2 cellular contexts compared by ENCODE assay signal in the genomic region with DNA sequence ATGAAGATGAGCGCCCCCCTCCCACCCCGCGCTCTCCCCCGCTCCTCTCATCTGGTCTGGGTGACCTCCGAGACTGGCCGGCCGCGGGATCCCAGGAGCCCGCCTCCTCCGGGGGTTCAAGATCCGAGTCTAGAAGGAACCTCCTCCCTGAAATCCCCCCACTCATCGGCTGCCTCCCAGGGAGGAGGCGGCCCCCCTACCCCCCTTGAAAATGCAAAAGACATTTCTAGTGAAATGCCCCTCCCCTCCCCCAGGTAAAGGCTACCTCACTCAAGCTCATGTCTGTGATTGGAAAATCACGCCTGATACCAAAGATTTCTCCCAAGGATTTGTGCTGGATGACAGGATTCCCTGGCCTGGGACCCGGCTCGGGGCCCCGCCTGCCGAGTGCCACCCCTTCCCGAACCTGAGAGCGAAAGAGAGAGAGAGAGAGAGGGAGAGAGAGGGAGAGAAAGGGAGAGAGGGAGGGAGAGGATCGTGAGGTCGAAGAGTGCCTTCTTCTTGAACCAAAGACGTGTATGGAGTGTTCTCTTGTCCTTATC.
TF ChIP-seq lines count a peak whose summit lies in the region.

No MANE protein-coding gene starts in this region.

TF ChIP-seq in GM23338, 12 proteins besides CTCF, POLR2A, EP300 and RAD21 (continues in another document):
- TF ChIP-seq STAT1 (IDR thresholded peaks at IDR 0.05; ENCODE audit: unreplicated experiment) (no peak), EZH2 (IDR thresholded peaks at IDR 0.05; ENCODE audit: low read depth, unreplicated experiment) (no peak), POLR2AphosphoS5 (IDR thresholded peaks at IDR 0.05; ENCODE audit: low read depth) (no peak), EZH2phosphoT487 (IDR thresholded peaks at IDR 0.05; ENCODE audit: unreplicated experiment) (no peak), JUNB (IDR thresholded peaks at IDR 0.05; ENCODE audit: unreplicated experiment) (no peak), ZNF114 (CRISPR knock-in tag; IDR thresholded peaks at IDR 0.05) (no peak), NANOG (IDR thresholded peaks at IDR 0.05; ENCODE audit: borderline replicate concordance) (no peak)
- TF ChIP-seq, protein P1, sequence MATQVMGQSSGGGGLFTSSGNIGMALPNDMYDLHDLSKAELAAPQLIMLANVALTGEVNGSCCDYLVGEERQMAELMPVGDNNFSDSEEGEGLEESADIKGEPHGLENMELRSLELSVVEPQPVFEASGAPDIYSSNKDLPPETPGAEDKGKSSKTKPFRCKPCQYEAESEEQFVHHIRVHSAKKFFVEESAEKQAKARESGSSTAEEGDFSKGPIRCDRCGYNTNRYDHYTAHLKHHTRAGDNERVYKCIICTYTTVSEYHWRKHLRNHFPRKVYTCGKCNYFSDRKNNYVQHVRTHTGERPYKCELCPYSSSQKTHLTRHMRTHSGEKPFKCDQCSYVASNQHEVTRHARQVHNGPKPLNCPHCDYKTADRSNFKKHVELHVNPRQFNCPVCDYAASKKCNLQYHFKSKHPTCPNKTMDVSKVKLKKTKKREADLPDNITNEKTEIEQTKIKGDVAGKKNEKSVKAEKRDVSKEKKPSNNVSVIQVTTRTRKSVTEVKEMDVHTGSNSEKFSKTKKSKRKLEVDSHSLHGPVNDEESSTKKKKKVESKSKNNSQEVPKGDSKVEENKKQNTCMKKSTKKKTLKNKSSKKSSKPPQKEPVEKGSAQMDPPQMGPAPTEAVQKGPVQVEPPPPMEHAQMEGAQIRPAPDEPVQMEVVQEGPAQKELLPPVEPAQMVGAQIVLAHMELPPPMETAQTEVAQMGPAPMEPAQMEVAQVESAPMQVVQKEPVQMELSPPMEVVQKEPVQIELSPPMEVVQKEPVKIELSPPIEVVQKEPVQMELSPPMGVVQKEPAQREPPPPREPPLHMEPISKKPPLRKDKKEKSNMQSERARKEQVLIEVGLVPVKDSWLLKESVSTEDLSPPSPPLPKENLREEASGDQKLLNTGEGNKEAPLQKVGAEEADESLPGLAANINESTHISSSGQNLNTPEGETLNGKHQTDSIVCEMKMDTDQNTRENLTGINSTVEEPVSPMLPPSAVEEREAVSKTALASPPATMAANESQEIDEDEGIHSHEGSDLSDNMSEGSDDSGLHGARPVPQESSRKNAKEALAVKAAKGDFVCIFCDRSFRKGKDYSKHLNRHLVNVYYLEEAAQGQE (IDR thresholded peaks at IDR 0.05; ENCODE audit: unreplicated experiment): no peak
- TF ChIP-seq, protein P2, sequence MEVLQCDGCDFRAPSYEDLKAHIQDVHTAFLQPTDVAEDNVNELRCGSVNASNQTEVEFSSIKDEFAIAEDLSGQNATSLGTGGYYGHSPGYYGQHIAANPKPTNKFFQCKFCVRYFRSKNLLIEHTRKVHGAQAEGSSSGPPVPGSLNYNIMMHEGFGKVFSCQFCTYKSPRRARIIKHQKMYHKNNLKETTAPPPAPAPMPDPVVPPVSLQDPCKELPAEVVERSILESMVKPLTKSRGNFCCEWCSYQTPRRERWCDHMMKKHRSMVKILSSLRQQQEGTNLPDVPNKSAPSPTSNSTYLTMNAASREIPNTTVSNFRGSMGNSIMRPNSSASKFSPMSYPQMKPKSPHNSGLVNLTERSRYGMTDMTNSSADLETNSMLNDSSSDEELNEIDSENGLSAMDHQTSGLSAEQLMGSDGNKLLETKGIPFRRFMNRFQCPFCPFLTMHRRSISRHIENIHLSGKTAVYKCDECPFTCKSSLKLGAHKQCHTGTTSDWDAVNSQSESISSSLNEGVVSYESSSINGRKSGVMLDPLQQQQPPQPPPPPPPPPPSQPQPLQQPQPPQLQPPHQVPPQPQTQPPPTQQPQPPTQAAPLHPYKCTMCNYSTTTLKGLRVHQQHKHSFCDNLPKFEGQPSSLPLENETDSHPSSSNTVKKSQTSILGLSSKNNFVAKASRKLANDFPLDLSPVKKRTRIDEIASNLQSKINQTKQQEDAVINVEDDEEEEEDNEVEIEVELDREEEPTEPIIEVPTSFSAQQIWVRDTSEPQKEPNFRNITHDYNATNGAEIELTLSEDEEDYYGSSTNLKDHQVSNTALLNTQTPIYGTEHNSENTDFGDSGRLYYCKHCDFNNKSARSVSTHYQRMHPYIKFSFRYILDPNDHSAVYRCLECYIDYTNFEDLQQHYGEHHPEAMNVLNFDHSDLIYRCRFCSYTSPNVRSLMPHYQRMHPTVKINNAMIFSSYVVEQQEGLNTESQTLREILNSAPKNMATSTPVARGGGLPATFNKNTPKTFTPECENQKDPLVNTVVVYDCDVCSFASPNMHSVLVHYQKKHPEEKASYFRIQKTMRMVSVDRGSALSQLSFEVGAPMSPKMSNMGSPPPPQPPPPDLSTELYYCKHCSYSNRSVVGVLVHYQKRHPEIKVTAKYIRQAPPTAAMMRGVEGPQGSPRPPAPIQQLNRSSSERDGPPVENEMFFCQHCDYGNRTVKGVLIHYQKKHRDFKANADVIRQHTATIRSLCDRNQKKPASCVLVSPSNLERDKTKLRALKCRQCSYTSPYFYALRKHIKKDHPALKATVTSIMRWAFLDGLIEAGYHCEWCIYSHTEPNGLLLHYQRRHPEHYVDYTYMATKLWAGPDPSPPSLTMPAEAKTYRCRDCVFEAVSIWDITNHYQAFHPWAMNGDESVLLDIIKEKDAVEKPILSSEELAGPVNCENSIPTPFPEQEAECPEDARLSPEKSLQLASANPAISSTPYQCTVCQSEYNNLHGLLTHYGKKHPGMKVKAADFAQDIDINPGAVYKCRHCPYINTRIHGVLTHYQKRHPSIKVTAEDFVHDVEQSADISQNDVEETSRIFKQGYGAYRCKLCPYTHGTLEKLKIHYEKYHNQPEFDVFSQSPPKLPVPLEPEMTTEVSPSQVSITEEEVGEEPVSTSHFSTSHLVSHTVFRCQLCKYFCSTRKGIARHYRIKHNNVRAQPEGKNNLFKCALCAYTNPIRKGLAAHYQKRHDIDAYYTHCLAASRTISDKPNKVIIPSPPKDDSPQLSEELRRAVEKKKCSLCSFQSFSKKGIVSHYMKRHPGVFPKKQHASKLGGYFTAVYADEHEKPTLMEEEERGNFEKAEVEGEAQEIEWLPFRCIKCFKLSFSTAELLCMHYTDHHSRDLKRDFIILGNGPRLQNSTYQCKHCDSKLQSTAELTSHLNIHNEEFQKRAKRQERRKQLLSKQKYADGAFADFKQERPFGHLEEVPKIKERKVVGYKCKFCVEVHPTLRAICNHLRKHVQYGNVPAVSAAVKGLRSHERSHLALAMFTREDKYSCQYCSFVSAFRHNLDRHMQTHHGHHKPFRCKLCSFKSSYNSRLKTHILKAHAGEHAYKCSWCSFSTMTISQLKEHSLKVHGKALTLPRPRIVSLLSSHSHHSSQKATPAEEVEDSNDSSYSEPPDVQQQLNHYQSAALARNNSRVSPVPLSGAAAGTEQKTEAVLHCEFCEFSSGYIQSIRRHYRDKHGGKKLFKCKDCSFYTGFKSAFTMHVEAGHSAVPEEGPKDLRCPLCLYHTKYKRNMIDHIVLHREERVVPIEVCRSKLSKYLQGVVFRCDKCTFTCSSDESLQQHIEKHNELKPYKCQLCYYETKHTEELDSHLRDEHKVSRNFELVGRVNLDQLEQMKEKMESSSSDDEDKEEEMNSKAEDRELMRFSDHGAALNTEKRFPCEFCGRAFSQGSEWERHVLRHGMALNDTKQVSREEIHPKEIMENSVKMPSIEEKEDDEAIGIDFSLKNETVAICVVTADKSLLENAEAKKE (CRISPR knock-in tag; IDR thresholded peaks at IDR 0.05): no peak

TF ChIP-seq in endothelial cell of umbilical vein, 7 proteins besides CTCF, POLR2A, EP300 and RAD21:
- TF ChIP-seq, protein P3, sequence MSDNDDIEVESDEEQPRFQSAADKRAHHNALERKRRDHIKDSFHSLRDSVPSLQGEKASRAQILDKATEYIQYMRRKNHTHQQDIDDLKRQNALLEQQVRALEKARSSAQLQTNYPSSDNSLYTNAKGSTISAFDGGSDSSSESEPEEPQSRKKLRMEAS (IDR thresholded peaks at IDR 0.05; ENCODE audit: insufficient read depth, insufficient read length): no peak
- TF ChIP-seq FOS (IDR thresholded peaks at IDR 0.05; ENCODE audit: borderline replicate concordance, insufficient read depth, low read length) (no peak), EZH2 (IDR thresholded peaks at IDR 0.05; ENCODE audit: borderline replicate concordance, low read depth, low read length, severe bottlenecking) (peak; percentile 85), JUN (IDR thresholded peaks at IDR 0.05; ENCODE audit: borderline replicate concordance, insufficient read depth, insufficient read length, low read depth) (no peak)
